In genomic region chrX:65712005-65712861, GRCh38 we compare ENCODE assay signal across 21 cellular contexts. TPM values are rescaled to one million over a fixed set of nuclear protein-coding genes. Genes with fewer than 3 reads are reported as not detected.
DNase-seq lines count a peak whose midpoint lies in the region; ATAC-seq and TF ChIP-seq lines count a peak whose summit lies in the region.
"Had no signal": no experiment of that assay in that cellular context is flagged by ENCODE, and none has a peak within 500 bp of the region (broad histone marks: within the 10 kb centered on the region; RNA-seq: fewer than 3 reads in every experiment).

No MANE protein-coding gene starts in this region.

- H3K9me3 ChIP-seq in IMR-90 (ENCODE audit: control insufficient read depth, insufficient read depth, low read length) = no peaks in the 10 kb centered on the region
- H3K9me3 ChIP-seq: gastrocnemius medialis, suprapubic skin, vagina had no signal

- dilution Hi-C loops in IMR-90 (cut with HindIII; ENCODE audit: low sequenced_read_pairs, unreplicated experiment) = no loop called here

- peak overlapping the region; percentile 59 for H3K23ac ChIP-seq in IMR-90 (ENCODE audit: low read depth, low read length)

- POLR2A ChIA-PET in IMR-90 (lab: Charles Lee; ENCODE audit: unreplicated experiment) = no interaction called here

- peaks cover 0 to 2% of the 10 kb centered on the region in 2 donors for H3K9me3 Mint-ChIP-seq in activated T-cell treated with anti-CD3 and anti-CD28 coated beads, Interleukin-2, amount 50 U/mL, for 72 hours
- H3K9me3 Mint-ChIP-seq in chondrocyte (ENCODE audit: low read depth) = peaks cover 11% of the 10 kb centered on the region
- H3K9me3 Mint-ChIP-seq in natural killer cell treated with Interleukin-12 subunit alpha and Interleukin-12 subunit beta and Interleukin-15 and Interleukin-18, amount 100 ng/mL, for 72 hours = peaks cover 6% of the 10 kb centered on the region
- H3K9me3 Mint-ChIP-seq: activated naive CD4-positive, alpha-beta T cell treated with anti-CD3 and anti-CD28 coated beads, Interleukin-2, amount 50 U/mL, for 72 hours had no signal

- peak overlapping the region; percentile 51 for H3K27ac Mint-ChIP-seq in activated T-cell treated with anti-CD3 and anti-CD28 coated beads, Interleukin-2, amount 50 U/mL, for 72 hours
- H3K27ac Mint-ChIP-seq in chondrocyte (ENCODE audit: unreplicated experiment) = peak overlapping the region; percentile 51
- H3K27ac Mint-ChIP-seq in natural killer cell treated with Interleukin-12 subunit alpha and Interleukin-12 subunit beta and Interleukin-15 and Interleukin-18, amount 100 ng/mL, for 72 hours = peak overlapping the region; percentile 51 to 75

- no peaks in the 10 kb centered on the region for H3K27me3 Mint-ChIP-seq in activated T-cell treated with anti-CD3 and anti-CD28 coated beads, Interleukin-2, amount 50 U/mL, for 72 hours (ENCODE audit: low read depth)
- H3K27me3 Mint-ChIP-seq in chondrocyte (ENCODE audit: low read depth) = no peaks in the 10 kb centered on the region
- H3K27me3 Mint-ChIP-seq in natural killer cell treated with Interleukin-12 subunit alpha and Interleukin-12 subunit beta and Interleukin-15 and Interleukin-18, amount 100 ng/mL, for 72 hours = no peaks in the 10 kb centered on the region

- H3K36me3 ChIP-seq in IMR-90 (ENCODE audit: control insufficient read depth, insufficient read depth, low read length) = peaks cover 6% of the 10 kb centered on the region
- H3K36me3 ChIP-seq: suprapubic skin, vagina had no signal

- peak overlapping the region; percentile 80 for H2BK5ac ChIP-seq in IMR-90 (ENCODE audit: low read depth, low read length, poor library complexity, severe bottlenecking)

- peak overlapping the region; percentile 21; the same call in 1 of the 2 replicates for H3K9ac ChIP-seq in IMR-90 (ENCODE audit: low read depth, low read length)

- no peak overlapping the region for H2AFZ ChIP-seq in IMR-90 (replicated peaks; ENCODE audit: low read length, poor library complexity)

- DNase-seq in activated T-cell treated with anti-CD3 and anti-CD28 coated beads, Interleukin-2, amount 50 U/mL, for 72 hours = no peak
- DNase-seq in activated T-cell treated with anti-CD3 and anti-CD28 coated beads for 4 hours = no peak
- DNase-seq in IMR-90 = peak; percentile 75
- no peak for DNase-seq in chondrocyte (ENCODE audit: low spot score)
- DNase-seq in natural killer cell treated with Interleukin-12 subunit alpha and Interleukin-12 subunit beta and Interleukin-15 and Interleukin-18, amount 100 ng/mL, for 72 hours (ENCODE audit: low spot score) = no peak
- DNase-seq in SW 1271 (lab: John Stamatoyannopoulos, UW) = no peak
- no peak for DNase-seq in posterior cingulate gyrus
- DNase-seq in NCI-H1694 treated with DMSO at 0.1 percent for 48 hours (lab: John Stamatoyannopoulos, UW) = no peak
- DNase-seq: activated CD4-positive, alpha-beta T cell treated with anti-CD3 and anti-CD28 coated beads for 4 hours; activated CD8-positive, alpha-beta memory T cell treated with anti-CD3 and anti-CD28 coated beads, Interleukin-2, amount 50 U/mL, for 48 hours; dorsolateral prefrontal cortex; gastrocnemius medialis; KG1; NCI-H2029; NCI-H345 had no signal

- H4K5ac ChIP-seq in IMR-90 (ENCODE audit: low read depth, low read length) = peak overlapping the region; percentile 84; the same call in 1 of the 2 replicates

- CTCF ChIA-PET in IMR-90 (lab: Yijun Ruan, JAX) = no interaction called here

- H2BK15ac ChIP-seq in IMR-90 (ENCODE audit: low read depth, low read length) = 0 out of 3 replicates have a peak overlapping the region, but pooled peaks have one; percentile 44

- peak overlapping the region; percentile 9; the same call in 1 of the 2 replicates for H3K56ac ChIP-seq in IMR-90 (ENCODE audit: extremely low read depth, insufficient read depth, low read length)

- TF ChIP-seq CTCF in IMR-90 (conservative IDR thresholded peaks at IDR 0.05; ENCODE audit: low read depth, low read length) = no peak
- no peak for TF ChIP-seq CTCF in chondrocyte (IDR thresholded peaks at IDR 0.05)

- peaks cover 0 to 12% of the 10 kb centered on the region in 2 experiments; a peak in 2 of 4 replicates for H3K79me1 ChIP-seq in IMR-90 (ENCODE audit: low read depth in 1 of 2, low read length in 2 of 2)

- no peak overlapping the region for H3K4me3 ChIP-seq in IMR-90 (ENCODE audit: insufficient read depth, low read depth, low read length)
- H3K4me3 ChIP-seq: dorsolateral prefrontal cortex, gastrocnemius medialis, suprapubic skin, vagina had no signal

- H3K4ac ChIP-seq in IMR-90 (ENCODE audit: low read depth, low read length) = peak overlapping the region; percentile 46

- H4K8ac ChIP-seq in IMR-90 (ENCODE audit: low read depth in 2 of 2, low read length in 2 of 2) = peak overlapping the region in 1 of 2 experiments; percentile 40; a peak in 1 of 4 replicates

- H3K4me3 Mint-ChIP-seq in activated T-cell treated with anti-CD3 and anti-CD28 coated beads, Interleukin-2, amount 50 U/mL, for 72 hours = no peak overlapping the region
- peak overlapping the region; percentile 22 for H3K4me3 Mint-ChIP-seq in chondrocyte (ENCODE audit: unreplicated experiment)
- no peak overlapping the region for H3K4me3 Mint-ChIP-seq in natural killer cell treated with Interleukin-12 subunit alpha and Interleukin-12 subunit beta and Interleukin-15 and Interleukin-18, amount 100 ng/mL, for 72 hours

- H3K4me1 ChIP-seq in IMR-90 (ENCODE audit: control insufficient read depth, insufficient read depth, low read length) = peaks cover 10% of the 10 kb centered on the region

- no peak for ATAC-seq in activated T-cell treated with anti-CD3 and anti-CD28 coated beads, Interleukin-2, amount 50 U/mL, for 72 hours (replicated peaks in 1 of 2)
- peak; percentile 60 for ATAC-seq in IMR-90 (ENCODE audit: low read depth)
- no peak for ATAC-seq in natural killer cell treated with Interleukin-12 subunit alpha and Interleukin-12 subunit beta and Interleukin-15 and Interleukin-18, amount 100 ng/mL, for 72 hours
- ATAC-seq: activated naive CD4-positive, alpha-beta T cell treated with anti-CD3 and anti-CD28 coated beads, Interleukin-2, amount 50 U/mL, for 72 hours; esophagus mucosa; gastrocnemius medialis; Panc1; SK-N-SH treated with all-trans-retinoic acid at 6 μM for 48 hours had no signal

- peak overlapping the region; percentile 68 for H3K4me2 ChIP-seq in IMR-90 (ENCODE audit: low read depth, low read length)

- peak overlapping the region; percentile 91 for H3K18ac ChIP-seq in IMR-90 (ENCODE audit: low read depth, low read length)

- peaks cover 65% of the 10 kb centered on the region for H4K20me1 ChIP-seq in IMR-90 (ENCODE audit: insufficient read depth, low read length)

- peaks cover 53% of the 10 kb centered on the region for H3K4me1 Mint-ChIP-seq in activated T-cell treated with anti-CD3 and anti-CD28 coated beads, Interleukin-2, amount 50 U/mL, for 72 hours (ENCODE audit: low read depth)
- peaks cover 35% of the 10 kb centered on the region for H3K4me1 Mint-ChIP-seq in chondrocyte (ENCODE audit: low read depth)
- peaks cover 52 to 60% of the 10 kb centered on the region in 2 donors for H3K4me1 Mint-ChIP-seq in natural killer cell treated with Interleukin-12 subunit alpha and Interleukin-12 subunit beta and Interleukin-15 and Interleukin-18, amount 100 ng/mL, for 72 hours (ENCODE audit: low read depth in 2 of 2)

- H3K27me3 ChIP-seq in IMR-90 (ENCODE audit: control insufficient read depth, insufficient read depth, low read length) = no peaks in the 10 kb centered on the region
- H3K27me3 ChIP-seq: gastrocnemius medialis, suprapubic skin, vagina had no signal

- WGBS in IMR-90 (ENCODE audit: extremely low coverage in 2 of 2, insufficient read length in 1 of 2), 2 experiments = no CpG with 5 or more reads among the region's 6 CpGs

- H4K91ac ChIP-seq in IMR-90 (ENCODE audit: insufficient read depth, low read depth, low read length) = peak overlapping the region; percentile 19; the same call in 1 of the 2 replicates

- peaks cover 2% of the 10 kb centered on the region; the same call in 1 of the 2 replicates for H3K9me1 ChIP-seq in IMR-90 (ENCODE audit: insufficient read depth, low read length)

- H3K27ac ChIP-seq in IMR-90 (ENCODE audit: insufficient read depth, low read length) = peak overlapping the region; percentile 94
- H3K27ac ChIP-seq: dorsolateral prefrontal cortex, suprapubic skin, vagina had no signal

- in situ Hi-C loops in IMR-90 (cut with MboI; ENCODE audit: low sequenced_read_pairs) = no loop called here

- no peak overlapping the region; the same call in 1 of the 2 replicates for H3K14ac ChIP-seq in IMR-90 (replicated peaks; ENCODE audit: low read depth, low read length)

- BruUV-seq in IMR-90 (replicated peaks; lab: Mats Ljungman, UMichigan) = no TSS peak

- no peak overlapping the region for H2BK120ac ChIP-seq in IMR-90 (ENCODE audit: low read depth, low read length)

- H3K36me3 Mint-ChIP-seq in activated T-cell treated with anti-CD3 and anti-CD28 coated beads, Interleukin-2, amount 50 U/mL, for 72 hours (ENCODE audit: insufficient read depth in 2 of 2) = peaks cover 11 to 21% of the 10 kb centered on the region in 2 donors
- H3K36me3 Mint-ChIP-seq in chondrocyte (ENCODE audit: low read depth) = peaks cover 6% of the 10 kb centered on the region
- H3K36me3 Mint-ChIP-seq in natural killer cell treated with Interleukin-12 subunit alpha and Interleukin-12 subunit beta and Interleukin-15 and Interleukin-18, amount 100 ng/mL, for 72 hours = peaks cover 6% of the 10 kb centered on the region

- no peak for TF ChIP-seq POLR2A in IMR-90 (IDR thresholded peaks at IDR 0.05; ENCODE audit: low read depth, low read length)

- H2AK5ac ChIP-seq in IMR-90 (ENCODE audit: low read depth, low read length) = peak overlapping the region; percentile 68; the same call in 1 of the 2 replicates

- no peak for TF ChIP-seq RAD21 in IMR-90 (IDR thresholded peaks at IDR 0.05; ENCODE audit: low read length)

- intact Hi-C loops in IMR-90 (cut with micrococcal nuclease) = no loop called here
- intact Hi-C loops in posterior cingulate gyrus (cut with DNase I) = no loop called here

- peak overlapping the region; percentile 58 for H2AK9ac ChIP-seq in IMR-90 (replicated peaks; ENCODE audit: low read depth, low read length, poor library complexity)

- no peak overlapping the region for H2BK20ac ChIP-seq in IMR-90 (ENCODE audit: low read depth, low read length)

TF ChIP-seq in IMR-90, 13 proteins besides CTCF, POLR2A, EP300 and RAD21 (continues in another document):
- peak; percentile 7; the same call in 1 of the 2 replicates for TF ChIP-seq CEBPB (IDR thresholded peaks at IDR 0.05; ENCODE audit: low read depth, low read length)

RNA-seq across cellular contexts. Expression of gene MSN, which starts 44.8 kb away (rescaled TPM):
- total RNA-seq in activated T-cell treated with anti-CD3 and anti-CD28 coated beads, Interleukin-2, amount 50 U/mL, for 72 hours = 100 to 1,000 TPM; 281 to 298 TPM
- total RNA-seq in IMR-90 (2012; rRNA removed) = 580 and 619 TPM in 2 replicates
- polyA plus RNA-seq in IMR-90 (2012; rRNA removed) = 422 TPM in 2 replicates
- 175 and 199 TPM in 2 replicates for polyA plus RNA-seq in IMR-90 (2012; cell fraction: cytosol; rRNA removed)
- polyA plus RNA-seq in IMR-90 (2012; cell fraction: nucleus; rRNA removed; ENCODE audit: low replicate concordance) = 152 and 305 TPM in 2 replicates
- 335 to 384 TPM (median 382 TPM) in 3 replicates for total RNA-seq in chondrocyte
- total RNA-seq in natural killer cell treated with Interleukin-12 subunit alpha and Interleukin-12 subunit beta and Interleukin-15 and Interleukin-18, amount 100 ng/mL, for 72 hours = 100 to 1,000 TPM; 392 to 703 TPM
